8 cellular contexts compared by ENCODE assay signal in genomic region chr2:206443735-206444527, GRCh38. TPM values are rescaled to one million over a fixed set of nuclear protein-coding genes. Genes with fewer than 3 reads are reported as not detected.
A peak's percentile ranks its signal among the peaks of the same experiment; 100 is the strongest.
DNase-seq lines count a peak whose midpoint lies in the region; ATAC-seq and TF ChIP-seq lines count a peak whose summit lies in the region.

No MANE protein-coding gene starts in this region.

- H3K9ac ChIP-seq in SU-DHL-6 (ENCODE audit: low read length) (peak overlapping the region; percentile 45; the same call in 1 of the 2 replicates), endocrine pancreas (ENCODE audit: control insufficient read depth, insufficient read depth, low read length) (no peak overlapping the region)

- H3K4me1 Mint-ChIP-seq in mesothelial cell of epicardium: peaks cover 18% of the 10 kb centered on the region

- peak; percentile 58 for ATAC-seq in GM18502 (IDR thresholded peaks at IDR 0.05; ENCODE audit: poor library complexity, unreplicated experiment)
- peak; percentile 58 for ATAC-seq in HG03139 (IDR thresholded peaks at IDR 0.05; ENCODE audit: unreplicated experiment)
- ATAC-seq in HG03135 (IDR thresholded peaks at IDR 0.05; ENCODE audit: unreplicated experiment): no peak

- H3K4me1 ChIP-seq in endocrine pancreas (ENCODE audit: control insufficient read depth, insufficient read depth, low read length): no peaks in the 10 kb centered on the region
- H3K4me1 ChIP-seq in transverse colon: peaks cover 4 to 11% (median 10%) of the 10 kb centered on the region in 4 donors

- TF ChIP-seq CTCF in SU-DHL-6 (IDR thresholded peaks at IDR 0.05; ENCODE audit: insufficient read depth, low read length, poor library complexity, severe bottlenecking) (no peak), mesothelial cell of epicardium (IDR thresholded peaks at IDR 0.05; ENCODE audit: unreplicated experiment) (no peak), transverse colon (IDR thresholded peaks at IDR 0.05) (no peak)

- DNase-seq in AG08396 (ENCODE audit: low spot score) (peak; percentile 78), mesothelial cell of epicardium (ENCODE audit: low spot score in 2 of 2, unreplicated experiment in 2 of 2) (peak; percentile 26 to 61), transverse colon (no peak)

- H3K9me2 ChIP-seq in SU-DHL-6 (replicated peaks; ENCODE audit: insufficient read depth, low read length): no peaks in the 10 kb centered on the region

- no peaks in the 10 kb centered on the region for H3K36me3 Mint-ChIP-seq in mesothelial cell of epicardium

- no peaks in the 10 kb centered on the region for H3K36me3 ChIP-seq in SU-DHL-6 (ENCODE audit: low read length)
- no peaks in the 10 kb centered on the region for H3K36me3 ChIP-seq in endocrine pancreas (ENCODE audit: control insufficient read depth, insufficient read depth, low read length)
- H3K36me3 ChIP-seq in transverse colon: no peaks in the 10 kb centered on the region

- no peaks in the 10 kb centered on the region for H3K79me2 ChIP-seq in SU-DHL-6 (ENCODE audit: insufficient read depth, low read length)

- peak overlapping the region; percentile 44 for H3K4me2 ChIP-seq in SU-DHL-6 (ENCODE audit: low read depth, low read length, poor library complexity, severe bottlenecking)

- no peaks in the 10 kb centered on the region for H4K20me1 ChIP-seq in SU-DHL-6 (ENCODE audit: low read depth, low read length)

- 0 out of 2 replicates have a peak, but pooled peaks cover 12% of the 10 kb centered on the region for H3F3A ChIP-seq in SU-DHL-6 (ENCODE audit: insufficient read depth)

- intact Hi-C loops in transverse colon (cut with DNase I; ENCODE audit: low total_unique reads): no loop called here

- 10 to 41% methylated on average over 6 to 46 of the region's 77 CpGs for WGBS in transverse colon (ENCODE audit: low coverage in 1 of 2), 2 donors

- H3K9me3 Mint-ChIP-seq in mesothelial cell of epicardium: no peaks in the 10 kb centered on the region

- H3K27ac Mint-ChIP-seq in mesothelial cell of epicardium: no peak overlapping the region

- TF ChIP-seq POLR2A in transverse colon (IDR thresholded peaks at IDR 0.05): no peak

- H3K27me3 Mint-ChIP-seq in mesothelial cell of epicardium (ENCODE audit: low read depth): peaks cover 83% of the 10 kb centered on the region

- H3K9me3 ChIP-seq in SU-DHL-6 (ENCODE audit: insufficient read depth, low read length) (no peaks in the 10 kb centered on the region), endocrine pancreas (ENCODE audit: control insufficient read depth, low read length) (no peaks in the 10 kb centered on the region), transverse colon (no peaks in the 10 kb centered on the region)

- H3K4me3 Mint-ChIP-seq in mesothelial cell of epicardium: peak overlapping the region; percentile 80

- H3K27ac ChIP-seq in SU-DHL-6 (ENCODE audit: low read depth, low read length) (no peak overlapping the region), transverse colon (no peak overlapping the region)

- in situ Hi-C loops in transverse colon (cut with MboI; ENCODE audit: low pct_ligation_motif_present in 1 of 4, low pct_unique_long_range_greater_than_20kb in 1 of 4, low sequenced_read_pairs in 3 of 4): no loop called here

- H3K27me3 ChIP-seq in SU-DHL-6 (ENCODE audit: low read length) (no peaks in the 10 kb centered on the region), endocrine pancreas (ENCODE audit: control insufficient read depth, insufficient read depth, low read length) (peaks cover 6% of the 10 kb centered on the region), transverse colon (peaks cover 67% of the 10 kb centered on the region)

- H3K4me3 ChIP-seq in SU-DHL-6 (ENCODE audit: insufficient read depth, low read length, poor library complexity, severe bottlenecking) (peak overlapping the region; percentile 52), endocrine pancreas (ENCODE audit: control insufficient read depth, insufficient read depth, low read length) (peak overlapping the region; percentile 45), transverse colon (peak overlapping the region in 3 of 4 donors; percentile 36 to 49 (median 41))

- H2AFZ ChIP-seq in SU-DHL-6 (ENCODE audit: low read depth, low read length, severe bottlenecking): no peak overlapping the region

- TF ChIP-seq EP300 in transverse colon (IDR thresholded peaks at IDR 0.05; ENCODE audit: low read depth): no peak

RNA-seq across cellular contexts. Expression of gene ADAM23, which starts 0.6 kb away (rescaled TPM):
- total RNA-seq in mesothelial cell of epicardium (6.9 to 8.6 TPM (median 8.5 TPM) in 3 replicates), transverse colon (1 to 10 TPM in 3 of 4 donors, not detected in 1; 1.2 to 4.5 (median 2.2) TPM)
